In genomic region chr4:129098578-129098977, GRCh38 we compare ENCODE assay signal across 18 cellular contexts. TPM values are rescaled to one million over a fixed set of nuclear protein-coding genes. Genes with fewer than 3 reads are reported as not detected.
DNase-seq lines count a peak whose midpoint lies in the region; ATAC-seq, FAIRE-seq and TF ChIP-seq lines count a peak whose summit lies in the region.
"Had no signal": no experiment of that assay in that cellular context is flagged by ENCODE, and none has a peak within 500 bp of the region (broad histone marks: within the 10 kb centered on the region; RNA-seq: fewer than 3 reads in every experiment).

No MANE protein-coding gene starts in this region.

- DNase-seq in HepG2 (ENCODE audit: low spot score) (no peak), right lobe of liver (no peak), RPMI7951 (ENCODE audit: low read depth) (peak; percentile 4), mesothelial cell of epicardium (ENCODE audit: low spot score in 2 of 2, unreplicated experiment in 2 of 2) (no peak), NAMALWA (ENCODE audit: low spot score) (no peak)
- no peak for DNase-seq in activated naive CD8-positive, alpha-beta T cell treated with anti-CD3 and anti-CD28 coated beads, Interleukin-2, amount 50 U/mL, for 24 hours
- DNase-seq: 8988T, AML-193, Calu3, DMS 273 treated with DMSO at 0.1 percent for 48 hours, H7 had no signal

- H3K9ac ChIP-seq in HepG2 (ENCODE audit: insufficient read depth, low read depth, low read length) = no peak overlapping the region
- H3K9ac ChIP-seq: BLaER1 had no signal

- H3K4me3 ChIP-seq in HepG2 (replicated peaks in 1 of 3; ENCODE audit: insufficient read depth in 1 of 3, low read depth in 2 of 3, low read length in 3 of 3) = no peak overlapping the region
- no peak overlapping the region for H3K4me3 ChIP-seq in right lobe of liver
- H3K4me3 ChIP-seq: BLaER1, GM12878, GM23338 had no signal

- H3K9me3 Mint-ChIP-seq in mesothelial cell of epicardium = no peaks in the 10 kb centered on the region
- H3K9me3 Mint-ChIP-seq in activated naive CD8-positive, alpha-beta T cell treated with anti-CD3 and anti-CD28 coated beads, Interleukin-2, amount 50 U/mL, for 24 hours = no peaks in the 10 kb centered on the region
- H3K9me3 Mint-ChIP-seq: CD4-positive, CD25-positive, alpha-beta regulatory T cell; GM23338 had no signal

- H3K4me2 ChIP-seq in HepG2 (ENCODE audit: low read depth, low read length) = no peak overlapping the region
- H3K4me2 ChIP-seq: BLaER1, GM23338 had no signal

- no peak for FAIRE-seq in HepG2 (lab: Jason Lieb, UNC)
- FAIRE-seq: GM12878, GM18507 had no signal

- TF ChIP-seq RAD21 in HepG2 (CRISPR knock-in tag; IDR thresholded peaks at IDR 0.05) = no peak

- BruUV-seq in HepG2 (replicated peaks; lab: Mats Ljungman, UMichigan) = no TSS peak

- no peaks in the 10 kb centered on the region for H3K27me3 Mint-ChIP-seq in mesothelial cell of epicardium (ENCODE audit: low read depth)
- H3K27me3 Mint-ChIP-seq in activated naive CD8-positive, alpha-beta T cell treated with anti-CD3 and anti-CD28 coated beads, Interleukin-2, amount 50 U/mL, for 24 hours = no peaks in the 10 kb centered on the region
- H3K27me3 Mint-ChIP-seq: CD4-positive, CD25-positive, alpha-beta regulatory T cell had no signal

- peak overlapping the region; percentile 14 for H3K4me3 Mint-ChIP-seq in mesothelial cell of epicardium
- no peak overlapping the region for H3K4me3 Mint-ChIP-seq in activated naive CD8-positive, alpha-beta T cell treated with anti-CD3 and anti-CD28 coated beads, Interleukin-2, amount 50 U/mL, for 24 hours
- H3K4me3 Mint-ChIP-seq: GM23338 had no signal

- POLR2A ChIA-PET in HepG2 (lab: Yijun Ruan, JAX) = no interaction called here

- in situ Hi-C loops in HepG2 (cut with HindIII; ENCODE audit: extremely low pct_ligation_motif_present, low pct_unique_long_range_greater_than_20kb) = no loop called here

- H3K36me3 ChIP-seq in HepG2 (replicated peaks in 1 of 2; ENCODE audit: control insufficient read depth in 1 of 2, insufficient read depth in 2 of 2, low read length in 2 of 2) = no peaks in the 10 kb centered on the region
- no peaks in the 10 kb centered on the region for H3K36me3 ChIP-seq in right lobe of liver
- H3K36me3 ChIP-seq: BLaER1 had no signal

- H3K4me1 Mint-ChIP-seq in mesothelial cell of epicardium = peaks cover 11% of the 10 kb centered on the region
- H3K4me1 Mint-ChIP-seq in activated naive CD8-positive, alpha-beta T cell treated with anti-CD3 and anti-CD28 coated beads, Interleukin-2, amount 50 U/mL, for 24 hours = peaks cover 23% of the 10 kb centered on the region

- H3K27ac ChIP-seq in HepG2 (ENCODE audit: extremely low read length, insufficient read depth, low read length) (no peak overlapping the region), right lobe of liver (no peak overlapping the region)
- H3K27ac ChIP-seq: BLaER1 had no signal

- no peak for ATAC-seq in HepG2
- ATAC-seq in right lobe of liver = no peak
- no peak for ATAC-seq in HG03432 (IDR thresholded peaks at IDR 0.05; ENCODE audit: unreplicated experiment)
- ATAC-seq in HG03520 (IDR thresholded peaks at IDR 0.05; ENCODE audit: unreplicated experiment) = no peak
- no peak for ATAC-seq in activated naive CD8-positive, alpha-beta T cell treated with anti-CD3 and anti-CD28 coated beads, Interleukin-2, amount 50 U/mL, for 24 hours
- ATAC-seq: GM12878, GM23338 had no signal

- peak overlapping the region; percentile 2 for H2AFZ ChIP-seq in HepG2 (ENCODE audit: low read length)
- H2AFZ ChIP-seq: GM23338 had no signal

- TF ChIP-seq CTCF in HepG2 (CRISPR knock-in tag; IDR thresholded peaks at IDR 0.05) (no peak), right lobe of liver (IDR thresholded peaks at IDR 0.05) (no peak), mesothelial cell of epicardium (IDR thresholded peaks at IDR 0.05; ENCODE audit: unreplicated experiment) (no peak)

- intact Hi-C loops in HepG2 (cut with micrococcal nuclease; ENCODE audit: unreplicated experiment) = loop anchor here (5.0 to 10.0 kb wide), 2 partner anchors 141 to 234 kb away; no protein-coding TSS in a partner anchor
- intact Hi-C loops in right lobe of liver (cut with DNase I) = no loop called here

- no peaks in the 10 kb centered on the region for H3K79me2 ChIP-seq in HepG2 (ENCODE audit: insufficient read depth, low read length)

- TF ChIP-seq EP300 in HepG2 (IDR thresholded peaks at IDR 0.05; ENCODE audit: low read depth in 2 of 2, low read length in 2 of 2) = no peak
- TF ChIP-seq EP300 in HepG2 (CRISPR knock-in tag; IDR thresholded peaks at IDR 0.05; ENCODE audit: borderline replicate concordance) = no peak

- no peaks in the 10 kb centered on the region for H3K9me3 ChIP-seq in HepG2 (ENCODE audit: low read length)
- no peaks in the 10 kb centered on the region for H3K9me3 ChIP-seq in right lobe of liver
- H3K9me3 ChIP-seq: BLaER1 had no signal

- H3K36me3 Mint-ChIP-seq in mesothelial cell of epicardium = peaks cover 6% of the 10 kb centered on the region
- H3K36me3 Mint-ChIP-seq in activated naive CD8-positive, alpha-beta T cell treated with anti-CD3 and anti-CD28 coated beads, Interleukin-2, amount 50 U/mL, for 24 hours (ENCODE audit: low read depth) = peaks cover 4% of the 10 kb centered on the region

- H3K4me1 ChIP-seq in HepG2 (ENCODE audit: insufficient read depth, low read length) (peaks cover 18% of the 10 kb centered on the region), right lobe of liver (peaks cover 0 to 4% (median 0%) of the 10 kb centered on the region in 4 donors)

- no peaks in the 10 kb centered on the region for H4K20me1 ChIP-seq in HepG2 (ENCODE audit: insufficient read depth, low read length)
- H4K20me1 ChIP-seq: BLaER1 had no signal

- peak overlapping the region; percentile 12 for H3K27ac Mint-ChIP-seq in mesothelial cell of epicardium
- no peak overlapping the region for H3K27ac Mint-ChIP-seq in activated naive CD8-positive, alpha-beta T cell treated with anti-CD3 and anti-CD28 coated beads, Interleukin-2, amount 50 U/mL, for 24 hours
- H3K27ac Mint-ChIP-seq: CD4-positive, CD25-positive, alpha-beta regulatory T cell; GM23338 had no signal

- CTCF ChIA-PET in HepG2 (lab: Yijun Ruan, JAX; ENCODE audit: low intra/inter-chr PET ratio, low total read pairs) = no interaction called here

- TF ChIP-seq POLR2A in HepG2 (IDR thresholded peaks at IDR 0.05; ENCODE audit: insufficient read depth in 1 of 2, low read depth in 2 of 2, low read length in 2 of 2) (no peak), right lobe of liver (IDR thresholded peaks at IDR 0.05) (no peak)

- H3K27me3 ChIP-seq in HepG2 (ENCODE audit: control insufficient read depth in 1 of 2, insufficient read depth in 2 of 2, low read length in 2 of 2) (no peaks in the 10 kb centered on the region), right lobe of liver (no peaks in the 10 kb centered on the region)
- H3K27me3 ChIP-seq: BLaER1 had no signal

RNA-seq across cellular contexts. Expression of gene C4orf33, which starts 2.6 kb away (rescaled TPM):
- total RNA-seq in HepG2 (2016; rRNA removed; fragmentation: Illumina TruSeq; extraction: Trizol) (3.3 and 5.2 TPM in 2 replicates), right lobe of liver (1 to 10 TPM; 3.4 to 9.0 (median 4.2) TPM), mesothelial cell of epicardium (11.3 to 14.4 TPM (median 12.2 TPM) in 3 replicates)
- 0.20 and 0.71 TPM in 2 replicates for total RNA-seq in HepG2 (2016; cell fraction: cytosol; rRNA removed; fragmentation: Illumina TruSeq; extraction: Trizol; ENCODE audit: low read depth)
- 3.8 and 5.8 TPM in 2 replicates for total RNA-seq in HepG2 (2016; cell fraction: insoluble cytoplasmic fraction; rRNA removed; fragmentation: Illumina TruSeq; extraction: Trizol)
- 1.4 and 1.7 TPM in 2 replicates for total RNA-seq in HepG2 (2016; cell fraction: membrane; rRNA removed; fragmentation: Illumina TruSeq; extraction: Trizol)
- 2.4 and 3.9 TPM in 2 replicates for total RNA-seq in HepG2 (2016; cell fraction: nucleus; rRNA removed; fragmentation: Illumina TruSeq; extraction: Trizol)
- polyA plus RNA-seq in HepG2 (2011; rRNA removed) = 1.6 and 2.8 TPM in 2 replicates
- polyA plus RNA-seq in HepG2 (2011; cell fraction: cytosol; rRNA removed) = 0.50 and 0.85 TPM in 2 replicates
- polyA plus RNA-seq in HepG2 (2011; cell fraction: nucleus; rRNA removed) = 1.5 and 1.9 TPM in 2 replicates
- polyA plus RNA-seq in HepG2 (2012) = 1.9 and 2.4 TPM in 2 replicates
- polyA plus RNA-seq in HepG2 (2016; cell fraction: cytosol; fragmentation: Illumina TruSeq; extraction: Trizol; ENCODE audit: low read depth) = 0.35 and 0.62 TPM in 2 replicates
- polyA plus RNA-seq in HepG2 (2016; cell fraction: insoluble cytoplasmic fraction; fragmentation: Illumina TruSeq; extraction: Trizol; ENCODE audit: low read depth) = 5.2 and 6.8 TPM in 2 replicates
- 0.84 and 1.6 TPM in 2 replicates for polyA plus RNA-seq in HepG2 (2016; cell fraction: membrane; fragmentation: Illumina TruSeq; extraction: Trizol; ENCODE audit: low read depth)
- polyA plus RNA-seq in HepG2 (2016; cell fraction: nucleus; fragmentation: Illumina TruSeq; extraction: Trizol; ENCODE audit: insufficient read depth, low read depth) = 5.7 and 5.9 TPM in 2 replicates
- 1.3 TPM in 1 of 2 replicates, not detected in the other for polyA minus RNA-seq in HepG2 (2011; rRNA and poly(A)+ RNA removed; ENCODE audit: low replicate concordance)
- 0.70 and 1.1 TPM in 2 replicates for polyA minus RNA-seq in HepG2 (2011; cell fraction: cytosol; rRNA and poly(A)+ RNA removed)
- 3.0 and 3.5 TPM in 2 replicates for polyA minus RNA-seq in HepG2 (2011; cell fraction: nucleus; rRNA and poly(A)+ RNA removed)
- total RNA-seq in RPMI7951 (2014; rRNA removed; shearing (Covaris generic)) = 12.6 and 17.1 TPM in 2 replicates

RNA-seq across cellular contexts. Expression of gene SCLT1, which starts 5.2 kb away (rescaled TPM):
- 8.0 and 8.7 TPM in 2 replicates for total RNA-seq in HepG2 (2016; rRNA removed; fragmentation: Illumina TruSeq; extraction: Trizol)
- total RNA-seq in HepG2 (2016; cell fraction: cytosol; rRNA removed; fragmentation: Illumina TruSeq; extraction: Trizol; ENCODE audit: low read depth) = 22.1 and 24.6 TPM in 2 replicates
- total RNA-seq in HepG2 (2016; cell fraction: insoluble cytoplasmic fraction; rRNA removed; fragmentation: Illumina TruSeq; extraction: Trizol) = 8.5 and 8.6 TPM in 2 replicates
- 7.6 and 8.6 TPM in 2 replicates for total RNA-seq in HepG2 (2016; cell fraction: membrane; rRNA removed; fragmentation: Illumina TruSeq; extraction: Trizol)
- 16.4 and 17.6 TPM in 2 replicates for total RNA-seq in HepG2 (2016; cell fraction: nucleus; rRNA removed; fragmentation: Illumina TruSeq; extraction: Trizol)
- 0.89 and 1.5 TPM in 2 replicates for polyA plus RNA-seq in HepG2 (2011; rRNA removed)
- polyA plus RNA-seq in HepG2 (2011; cell fraction: cytosol; rRNA removed) = 0.56 and 0.68 TPM in 2 replicates
- polyA plus RNA-seq in HepG2 (2011; cell fraction: nucleus; rRNA removed) = 1.4 and 1.5 TPM in 2 replicates
- polyA plus RNA-seq in HepG2 (2012) = 1.6 and 2.6 TPM in 2 replicates
- polyA plus RNA-seq in HepG2 (2016; cell fraction: cytosol; fragmentation: Illumina TruSeq; extraction: Trizol; ENCODE audit: low read depth) = 0.43 and 0.94 TPM in 2 replicates
- 7.2 and 8.7 TPM in 2 replicates for polyA plus RNA-seq in HepG2 (2016; cell fraction: insoluble cytoplasmic fraction; fragmentation: Illumina TruSeq; extraction: Trizol; ENCODE audit: low read depth)
- polyA plus RNA-seq in HepG2 (2016; cell fraction: membrane; fragmentation: Illumina TruSeq; extraction: Trizol; ENCODE audit: low read depth) = 1.7 TPM in 2 replicates
- polyA plus RNA-seq in HepG2 (2016; cell fraction: nucleus; fragmentation: Illumina TruSeq; extraction: Trizol; ENCODE audit: insufficient read depth, low read depth) = 6.3 and 6.6 TPM in 2 replicates
- 2.7 and 10.4 TPM in 2 replicates for polyA minus RNA-seq in HepG2 (2011; rRNA and poly(A)+ RNA removed; ENCODE audit: low replicate concordance)
- 2.4 and 4.1 TPM in 2 replicates for polyA minus RNA-seq in HepG2 (2011; cell fraction: cytosol; rRNA and poly(A)+ RNA removed)
- 16.3 and 19.3 TPM in 2 replicates for polyA minus RNA-seq in HepG2 (2011; cell fraction: nucleus; rRNA and poly(A)+ RNA removed)
- 1 to 10 TPM; 2.3 to 5.3 (median 3.7) TPM for total RNA-seq in right lobe of liver
- total RNA-seq in RPMI7951 (2014; rRNA removed; shearing (Covaris generic)) = 23.8 and 24.0 TPM in 2 replicates
- total RNA-seq in mesothelial cell of epicardium = 19.0 to 19.3 TPM (median 19.0 TPM) in 3 replicates
